ENCODE assay signal across 1 cellular context in the genomic region with DNA sequence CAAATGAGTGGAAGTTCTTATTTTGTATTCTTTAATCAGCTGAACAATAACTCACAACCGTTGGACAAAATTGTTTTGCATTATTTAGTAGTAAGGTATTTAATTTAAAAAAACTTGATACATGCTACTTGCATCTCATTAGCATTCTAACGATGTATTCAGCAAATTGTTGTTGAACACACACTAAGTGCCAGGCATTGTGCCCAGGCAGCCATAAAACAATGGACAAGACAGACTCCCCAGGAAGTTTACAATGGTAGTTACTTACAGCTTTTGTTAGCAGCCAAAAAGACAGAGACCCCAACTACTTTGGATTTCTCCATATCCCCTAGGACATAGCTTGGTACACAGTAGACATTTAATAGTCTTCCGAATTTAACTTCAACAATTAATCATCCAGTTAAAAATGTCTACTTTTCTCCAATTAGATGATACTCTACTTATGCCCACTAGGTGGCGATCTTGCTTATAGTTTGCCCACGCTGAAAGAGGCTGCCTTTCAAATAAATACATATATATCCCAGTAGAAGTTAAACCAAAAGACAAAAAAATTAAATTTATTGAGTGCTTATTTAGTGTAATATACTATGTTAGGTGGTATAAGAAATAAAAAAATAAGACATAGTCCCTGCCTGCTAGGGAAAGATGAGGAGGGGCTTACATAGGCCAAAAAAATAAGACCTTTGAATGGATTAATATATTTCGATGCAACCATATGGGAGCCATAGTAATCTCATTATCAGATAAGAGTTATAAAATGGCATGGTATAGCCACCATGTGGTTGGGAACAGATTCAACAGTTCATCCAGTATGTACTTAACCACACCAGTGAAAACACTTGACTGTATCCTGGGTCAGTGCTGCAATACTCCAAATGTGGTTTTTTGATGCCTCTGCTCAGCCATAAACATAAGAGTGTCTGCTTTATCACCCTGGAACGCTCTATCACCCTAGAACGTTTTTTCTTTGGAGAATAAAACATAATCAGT.
TF ChIP-seq lines count a peak whose summit lies in the region.

No MANE protein-coding gene starts in this region.

TF ChIP-seq in endothelial cell of umbilical vein, 7 proteins besides CTCF, POLR2A, EP300 and RAD21 (continued from another document):
- no peak for TF ChIP-seq POLR2AphosphoS5 (IDR thresholded peaks at IDR 0.05; ENCODE audit: insufficient read depth, low read depth, low read length)
- no peak for TF ChIP-seq EZH2 (IDR thresholded peaks at IDR 0.05; ENCODE audit: borderline replicate concordance, low read depth, low read length, severe bottlenecking)
